ENCODE assay signal across 8 cellular contexts in the genomic region with DNA sequence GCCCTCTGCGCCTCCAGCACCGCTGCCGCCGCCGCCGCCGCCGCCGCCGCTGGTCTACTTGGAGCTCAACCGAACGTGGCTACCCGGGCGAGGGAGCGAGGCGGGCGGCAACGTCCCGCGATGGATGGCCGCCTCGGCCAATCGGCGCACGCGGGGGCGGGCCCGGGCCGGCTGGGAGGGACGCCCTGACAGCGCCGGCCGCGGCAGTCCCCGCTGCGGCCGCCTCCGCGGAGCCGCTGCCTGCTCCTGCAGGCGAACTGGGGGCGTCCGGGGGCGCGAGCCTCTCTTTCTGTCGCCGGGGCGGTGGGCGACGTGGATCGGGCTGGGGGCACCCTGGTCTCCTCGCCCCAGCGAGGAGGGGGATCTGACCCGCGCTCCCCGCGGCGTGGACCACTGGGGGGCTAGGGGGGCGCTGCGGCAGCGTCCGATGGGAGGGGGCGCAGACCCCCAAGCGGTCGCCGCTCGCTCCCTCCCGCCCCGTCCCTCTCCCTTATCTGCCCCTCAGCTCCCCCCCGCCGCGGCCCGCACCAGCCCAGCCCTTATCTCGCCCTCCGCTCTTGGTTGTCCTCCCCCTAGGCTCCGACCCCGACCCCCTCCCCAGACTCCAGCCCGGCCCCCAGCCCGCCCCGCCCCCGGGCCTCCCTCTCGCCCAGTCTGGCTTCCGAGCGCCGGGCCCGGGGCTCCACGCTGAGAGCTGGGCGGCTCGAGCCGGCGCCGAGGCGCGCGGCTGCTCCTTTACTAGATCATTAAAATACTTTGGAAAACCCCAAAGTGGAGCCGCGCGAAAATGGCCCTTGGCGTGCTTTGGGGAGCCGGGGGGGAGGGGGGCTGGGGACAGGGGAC. TPM values are rescaled to one million over a fixed set of nuclear protein-coding genes. Genes with fewer than 3 reads are reported as not detected.
DNase-seq lines count a peak whose midpoint lies in the region; ATAC-seq, FAIRE-seq and TF ChIP-seq lines count a peak whose summit lies in the region.

A gene (minus strand): TSS at position 56 of the 843 bp plus-strand sequence.

- no peaks in the 10 kb centered on the region for H3K9me3 ChIP-seq in keratinocyte (ENCODE audit: control insufficient read depth, low read depth, low read length)

- DNase-seq in ACHN, result peak; percentile 85
- DNase-seq in NCI-H2227 treated with DMSO at 0.1 percent for 48 hours (lab: John Stamatoyannopoulos, UW), result peak; percentile 94
- peak; percentile 75 for DNase-seq in activated CD4-positive, CD25-positive, alpha-beta regulatory T cell treated with anti-CD3 and anti-CD28 coated beads, Interleukin-2, amount 50 U/mL, for 16 hours (ENCODE audit: low read depth, low spot score)
- DNase-seq in central memory CD4-positive, alpha-beta T cell, result peak; percentile 93
- no peak for DNase-seq in keratinocyte (ENCODE audit: low read depth, low spot score)
- peak; percentile 85 to 90 for DNase-seq in stimulated activated CD4-positive, alpha-beta T cell treated with anti-CD3 and anti-CD28 coated beads, Interleukin-15, amount 100 ng/mL, for 1 hour (ENCODE audit: low read depth in 1 of 2, low spot score in 1 of 2)

- no peaks in the 10 kb centered on the region for H4K20me1 ChIP-seq in keratinocyte (ENCODE audit: control insufficient read depth, extremely low read depth, insufficient read depth, low read length)

- dilution Hi-C loops in keratinocyte (cut with MboI; ENCODE audit: extremely low pct_ligation_motif_present, low sequenced_read_pairs), result no loop called here

- peak within 1 kb of the TSS; percentile 65 to 86 (median 76) for H3K4me3 ChIP-seq in keratinocyte (ENCODE audit: control insufficient read depth in 2 of 3, extremely low read depth in 1 of 3, insufficient read depth in 2 of 3, low read depth in 1 of 3, low read length in 3 of 3)

- FAIRE-seq in keratinocyte (lab: Jason Lieb, UNC), result no peak

- H3K36me3 ChIP-seq in keratinocyte (ENCODE audit: control insufficient read depth in 2 of 2, extremely low read depth in 1 of 2, insufficient read depth in 2 of 2, low read length in 2 of 2), result peaks cover 0 to 3% of the 10 kb centered on the region in 2 experiments

- peaks cover 40% of the 10 kb centered on the region for H3K4me1 ChIP-seq in keratinocyte (ENCODE audit: control insufficient read depth, extremely low read depth, insufficient read depth, low read length)

- H3K27me3 ChIP-seq in keratinocyte (ENCODE audit: control insufficient read depth, extremely low read depth, insufficient read depth, low read length), result no peaks in the 10 kb centered on the region

- peaks cover 2% of the 10 kb centered on the region for H3K79me2 ChIP-seq in keratinocyte (ENCODE audit: control insufficient read depth, insufficient read depth, low read length)

- peak within 1 kb of the TSS; percentile 81 for H2AFZ ChIP-seq in keratinocyte (ENCODE audit: control insufficient read depth, low read length)

- peak within 1 kb of the TSS; percentile 69 for H3K27ac ChIP-seq in keratinocyte (ENCODE audit: control insufficient read depth, insufficient read depth, low read length)

- peak within 1 kb of the TSS; percentile 78 for H3K9ac ChIP-seq in keratinocyte (ENCODE audit: control insufficient read depth, extremely low read depth, insufficient read depth, low read length)

- ATAC-seq in GM18873 (IDR thresholded peaks at IDR 0.05; ENCODE audit: low FRiP score, unreplicated experiment), result peak; percentile 48
- ATAC-seq in HG03139 (IDR thresholded peaks at IDR 0.05; ENCODE audit: unreplicated experiment), result peak; percentile 81

- H3K9me1 ChIP-seq in keratinocyte (ENCODE audit: control insufficient read depth, extremely low read depth, insufficient read depth, low read length), result no peaks in the 10 kb centered on the region

- in situ Hi-C loops in ACHN (cut with HindIII; ENCODE audit: low pct_ligation_motif_present, low pct_unique_long_range_greater_than_20kb, low sequenced_read_pairs), result no loop called here

- no peak for TF ChIP-seq CTCF in keratinocyte (optimal IDR thresholded peaks at IDR 0.05 in 1 of 3, IDR thresholded peaks at IDR 0.05 in 1 of 3, conservative IDR thresholded peaks at IDR 0.05 in 1 of 3; ENCODE audit: extremely low read depth in 1 of 3, insufficient read depth in 2 of 3, low read length in 3 of 3)

- peak within 1 kb of the TSS; percentile 97 for H3K4me2 ChIP-seq in keratinocyte (ENCODE audit: control insufficient read depth, extremely low read depth, insufficient read depth, low read depth, low read length)

RNA-seq across cellular contexts. Expression of the gene that starts here (rescaled TPM):
- polyA plus RNA-seq in keratinocyte, result 9.4 to 24.7 TPM (median 16.9 TPM) in 3 replicates
- polyA plus RNA-seq in keratinocyte (2011; ENCODE audit: low read depth), result 11.6 TPM
- polyA plus RNA-seq in keratinocyte (2011; cell fraction: cytosol; rRNA removed), result 14.3 and 20.5 TPM in 2 replicates
- 17.7 and 22.1 TPM in 2 replicates for polyA plus RNA-seq in keratinocyte (2011; cell fraction: nucleus; rRNA removed)
- polyA plus RNA-seq in keratinocyte (2012; ENCODE audit: low replicate concordance), result 16.3 and 25.9 TPM in 2 replicates
- 7.6 to 28.1 TPM (median 13.1 TPM) in 3 replicates for polyA minus RNA-seq in keratinocyte
- polyA minus RNA-seq in keratinocyte (2011; cell fraction: cytosol; rRNA and poly(A)+ RNA removed), result 16.7 TPM
- 5.7 and 7.1 TPM in 2 replicates for polyA minus RNA-seq in keratinocyte (2011; cell fraction: nucleus; rRNA and poly(A)+ RNA removed)
